ENCODE assay signal across 7 cellular contexts in the genomic region with DNA sequence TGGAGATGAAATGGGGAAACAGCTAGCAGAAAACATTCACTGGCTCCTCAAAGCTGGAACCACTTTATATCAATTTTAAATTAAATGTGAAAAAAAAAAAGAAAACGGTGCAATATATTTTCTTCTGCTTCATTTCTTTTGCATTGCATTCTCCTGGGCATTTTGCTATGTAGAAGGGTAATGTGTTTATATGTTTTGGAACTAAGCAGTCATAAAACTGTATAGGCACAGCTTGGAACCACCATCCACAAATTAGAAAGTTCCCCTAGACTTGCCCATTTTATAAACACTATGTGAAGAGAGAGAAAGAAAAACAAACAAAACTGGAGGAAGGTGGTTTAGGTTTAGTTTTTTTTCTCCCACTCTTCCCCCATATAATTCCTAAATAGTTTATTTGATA.
"Had no signal": no experiment of that assay in that cellular context is flagged by ENCODE, and none has a peak within 500 bp of the region (broad histone marks: within the 10 kb centered on the region; RNA-seq: fewer than 3 reads in every experiment).

No MANE protein-coding gene starts in this region.

- ATAC-seq: K562 had no signal

- H3K4me3 Mint-ChIP-seq: H9 had no signal

- H3K9me3 Mint-ChIP-seq: H9 had no signal

- H3K27ac Mint-ChIP-seq: H9 had no signal

- H3K4me1 Mint-ChIP-seq: H9 had no signal

- H3K4me3 ChIP-seq: GM23248, K562 had no signal

- H3K27ac ChIP-seq: GM23248 had no signal

- DNase-seq: GM23248, GOT3, H9, HCEC 1CT, IMR-90, KG1 had no signal
